ENCODE assay signal across 9 cellular contexts in genomic region chr22:49934891-49935557, GRCh38. TPM values are rescaled to one million over a fixed set of nuclear protein-coding genes. Genes with fewer than 3 reads are reported as not detected.
DNase-seq lines count a peak whose midpoint lies in the region; FAIRE-seq and TF ChIP-seq lines count a peak whose summit lies in the region.
"Had no signal": no experiment of that assay in that cellular context is flagged by ENCODE, and none has a peak within 500 bp of the region (broad histone marks: within the 10 kb centered on the region; RNA-seq: fewer than 3 reads in every experiment).

No MANE protein-coding gene starts in this region.

- TF ChIP-seq POLR2A in ovary (IDR thresholded peaks at IDR 0.05) (no peak), tibial nerve (IDR thresholded peaks at IDR 0.05) (no peak)

- H3K9me3 Mint-ChIP-seq in activated T-helper 1 cell treated with anti-CD3 and anti-CD28 coated beads, Interleukin-12 subunit alpha, Interleukin-12 subunit beta, Interleukin-2, Interleukin-4 antibody, amounts not matched to agents 30 ng/mL and 10 ng/mL and 1 ng/mL, durations not matched to agents 14 hours and 24 hours and 36 hours: no peaks in the 10 kb centered on the region

- H3K4me1 ChIP-seq in NT2/D1 (ENCODE audit: insufficient read depth, insufficient read length) (peaks cover 19% of the 10 kb centered on the region), ovary (ENCODE audit: insufficient read depth) (peaks cover 15% of the 10 kb centered on the region), tibial nerve (peaks cover 0 to 89% (median 59%) of the 10 kb centered on the region in 4 donors)

- peak overlapping the region; percentile 72 for H3K9ac ChIP-seq in NT2/D1 (ENCODE audit: insufficient read length, low read depth)

- TF ChIP-seq EP300 in ovary (IDR thresholded peaks at IDR 0.05) (no peak), tibial nerve (IDR thresholded peaks at IDR 0.05) (no peak)

- peaks cover 17% of the 10 kb centered on the region for H3K4me1 Mint-ChIP-seq in activated T-helper 1 cell treated with anti-CD3 and anti-CD28 coated beads, Interleukin-12 subunit alpha, Interleukin-12 subunit beta, Interleukin-2, Interleukin-4 antibody, amounts not matched to agents 30 ng/mL and 10 ng/mL and 1 ng/mL, durations not matched to agents 14 hours and 24 hours and 36 hours (ENCODE audit: low read depth)

- peak overlapping the region; percentile 77 to 95 for H3K27ac ChIP-seq in ovary
- H3K27ac ChIP-seq in tibial nerve: peak overlapping the region; percentile 91 to 98 (median 96)

- DNase-seq in NT2/D1 (ENCODE audit: low read depth, low spot score): no peak
- peak; percentile 88 for DNase-seq in activated T-helper 1 cell treated with anti-CD3 and anti-CD28 coated beads, Interleukin-12 subunit alpha, Interleukin-12 subunit beta, Interleukin-2, Interleukin-4 antibody, amounts not matched to agents 30 ng/mL and 10 ng/mL and 1 ng/mL, durations not matched to agents 14 hours and 24 hours and 36 hours (ENCODE audit: low spot score)
- peak; percentile 78 to 82 for DNase-seq in frontal cortex (ENCODE audit: low spot score in 2 of 2)
- peak; percentile 87 to 92 (median 89) for DNase-seq in ovary
- peak; percentile 62 to 78 for DNase-seq in tibial nerve (ENCODE audit: low spot score in 2 of 2)
- DNase-seq in cerebellar nuclear complex (lab: John Stamatoyannopoulos, UW): no peak
- DNase-seq in SK-N-DZ (ENCODE audit: low spot score): no peak

- intact Hi-C loops in activated T-helper 1 cell treated with anti-CD3 and anti-CD28 coated beads, Interleukin-12 subunit alpha, Interleukin-12 subunit beta, Interleukin-2, Interleukin-4 antibody, amounts not matched to agents 30 ng/mL and 10 ng/mL and 1 ng/mL, durations not matched to agents 14 hours and 24 hours and 36 hours (cut with micrococcal nuclease): loop anchor here (5.0 kb wide), 1 partner anchor 257 kb away; no protein-coding TSS in a partner anchor
- intact Hi-C loops in ovary (cut with DNase I): loop anchor here (5.0 kb wide), 2 partner anchors 32 to 37 kb away; no protein-coding TSS in a partner anchor

- no peaks in the 10 kb centered on the region for H3K36me3 Mint-ChIP-seq in activated T-helper 1 cell treated with anti-CD3 and anti-CD28 coated beads, Interleukin-12 subunit alpha, Interleukin-12 subunit beta, Interleukin-2, Interleukin-4 antibody, amounts not matched to agents 30 ng/mL and 10 ng/mL and 1 ng/mL, durations not matched to agents 14 hours and 24 hours and 36 hours (ENCODE audit: low read depth)
- H3K36me3 Mint-ChIP-seq: activated naive CD8-positive, alpha-beta T cell had no signal

- H3K4me3 ChIP-seq in GM12875 (ENCODE audit: low read depth, low read length): peak overlapping the region; percentile 68
- H3K4me3 ChIP-seq in NT2/D1 (ENCODE audit: insufficient read length, low read depth): peak overlapping the region; percentile 36
- peak overlapping the region; percentile 42 for H3K4me3 ChIP-seq in ovary
- peak overlapping the region; percentile 39 to 60 (median 52) for H3K4me3 ChIP-seq in tibial nerve

- no peaks in the 10 kb centered on the region for H3K9me3 ChIP-seq in NT2/D1 (ENCODE audit: insufficient read depth, low read length)
- H3K9me3 ChIP-seq in ovary: no peaks in the 10 kb centered on the region
- H3K9me3 ChIP-seq in tibial nerve: no peaks in the 10 kb centered on the region

- H3K27me3 Mint-ChIP-seq in activated T-helper 1 cell treated with anti-CD3 and anti-CD28 coated beads, Interleukin-12 subunit alpha, Interleukin-12 subunit beta, Interleukin-2, Interleukin-4 antibody, amounts not matched to agents 30 ng/mL and 10 ng/mL and 1 ng/mL, durations not matched to agents 14 hours and 24 hours and 36 hours (ENCODE audit: insufficient read depth): no peaks in the 10 kb centered on the region
- H3K27me3 Mint-ChIP-seq: activated naive CD8-positive, alpha-beta T cell had no signal

- no peak overlapping the region for H3K27ac Mint-ChIP-seq in activated T-helper 1 cell treated with anti-CD3 and anti-CD28 coated beads, Interleukin-12 subunit alpha, Interleukin-12 subunit beta, Interleukin-2, Interleukin-4 antibody, amounts not matched to agents 30 ng/mL and 10 ng/mL and 1 ng/mL, durations not matched to agents 14 hours and 24 hours and 36 hours
- H3K27ac Mint-ChIP-seq: activated naive CD8-positive, alpha-beta T cell had no signal

- H3K36me3 ChIP-seq in NT2/D1 (ENCODE audit: insufficient read depth, insufficient read length, low read length) (no peaks in the 10 kb centered on the region), ovary (no peaks in the 10 kb centered on the region), tibial nerve (no peaks in the 10 kb centered on the region)

- TF ChIP-seq CTCF in GM12875 (IDR thresholded peaks at IDR 0.05; ENCODE audit: borderline replicate concordance, insufficient read depth, low read depth, low read length): no peak
- no peak for TF ChIP-seq CTCF in ovary (IDR thresholded peaks at IDR 0.05)
- TF ChIP-seq CTCF in tibial nerve (IDR thresholded peaks at IDR 0.05): no peak

- H3K4me3 Mint-ChIP-seq in activated T-helper 1 cell treated with anti-CD3 and anti-CD28 coated beads, Interleukin-12 subunit alpha, Interleukin-12 subunit beta, Interleukin-2, Interleukin-4 antibody, amounts not matched to agents 30 ng/mL and 10 ng/mL and 1 ng/mL, durations not matched to agents 14 hours and 24 hours and 36 hours: peak overlapping the region; percentile 66

- no peak for FAIRE-seq in frontal cortex (lab: Jason Lieb, UNC)

- WGBS in ovary, 3 donors: 15 to 54% (median 51%) methylated on average over 10 to 56 of the region's 56 CpGs
- 20% methylated on average over 18 of the region's 56 CpGs; no CpG with 5 or more reads in 1 of the 2 donors for WGBS in tibial nerve, 2 donors

- H3K27me3 ChIP-seq in NT2/D1 (ENCODE audit: insufficient read depth, insufficient read length) (peaks cover 8% of the 10 kb centered on the region), ovary (no peaks in the 10 kb centered on the region), tibial nerve (no peaks in the 10 kb centered on the region)

RNA-seq across cellular contexts. Expression of gene CRELD2, which starts 16.6 kb away (rescaled TPM):
- 48.1 and 51.0 TPM in 2 replicates for total RNA-seq in activated T-helper 1 cell treated with anti-CD3 and anti-CD28 coated beads, Interleukin-12 subunit alpha, Interleukin-12 subunit beta, Interleukin-2, Interleukin-4 antibody, amounts not matched to agents 30 ng/mL and 10 ng/mL and 1 ng/mL, durations not matched to agents 14 hours and 24 hours and 36 hours
- 17.5 TPM for total RNA-seq in frontal cortex
- total RNA-seq in ovary: 10 to 100 TPM; 12.9 to 53.4 (median 27.8) TPM
- polyA plus RNA-seq in ovary: 10 to 100 TPM in 1 of 2 donors, 1 to 10 TPM in 1; 9.5 to 21.4 TPM
- 10 to 100 TPM; 44.8 to 80.4 (median 65.1) TPM for total RNA-seq in tibial nerve
- 31.3 and 34.1 TPM in 2 replicates for polyA plus RNA-seq in SK-N-DZ (2014; cell fraction: cytosol; rRNA removed)
- 58.9 and 62.2 TPM in 2 replicates for polyA plus RNA-seq in SK-N-DZ (2014; cell fraction: nucleus; rRNA removed)

RNA-seq across cellular contexts. Expression of gene ALG12, which starts 16.8 kb away (rescaled TPM):
- total RNA-seq in activated T-helper 1 cell treated with anti-CD3 and anti-CD28 coated beads, Interleukin-12 subunit alpha, Interleukin-12 subunit beta, Interleukin-2, Interleukin-4 antibody, amounts not matched to agents 30 ng/mL and 10 ng/mL and 1 ng/mL, durations not matched to agents 14 hours and 24 hours and 36 hours: 13.1 and 18.5 TPM in 2 replicates
- total RNA-seq in frontal cortex: 8.6 TPM
- total RNA-seq in ovary: 10 to 100 TPM; 10.5 to 19.2 (median 15.5) TPM
- 10 to 100 TPM in 1 of 2 donors, 1 to 10 TPM in 1; 3.5 to 10.3 TPM for polyA plus RNA-seq in ovary
- 10 to 100 TPM in 3 of 4 donors, 1 to 10 TPM in 1; 9.0 to 17.4 (median 14.5) TPM for total RNA-seq in tibial nerve
- polyA plus RNA-seq in SK-N-DZ (2014; cell fraction: cytosol; rRNA removed): 22.9 and 24.2 TPM in 2 replicates
- 33.4 and 35.5 TPM in 2 replicates for polyA plus RNA-seq in SK-N-DZ (2014; cell fraction: nucleus; rRNA removed)

RNA-seq across cellular contexts. Expression of gene PIM3, which starts 25.5 kb away (rescaled TPM):
- total RNA-seq in activated T-helper 1 cell treated with anti-CD3 and anti-CD28 coated beads, Interleukin-12 subunit alpha, Interleukin-12 subunit beta, Interleukin-2, Interleukin-4 antibody, amounts not matched to agents 30 ng/mL and 10 ng/mL and 1 ng/mL, durations not matched to agents 14 hours and 24 hours and 36 hours: 290 and 291 TPM in 2 replicates
- 16.3 TPM for total RNA-seq in frontal cortex
- 100 to 1,000 TPM in 1 of 7 donors, 10 to 100 TPM in 6; 29.7 to 291 (median 45.3) TPM for total RNA-seq in ovary
- polyA plus RNA-seq in ovary: 10 to 100 TPM in 1 of 2 donors, 1 to 10 TPM in 1; 7.3 to 34.1 TPM
- 100 to 1,000 TPM in 3 of 4 donors, 10 to 100 TPM in 1; 98.3 to 138 (median 119) TPM for total RNA-seq in tibial nerve
- polyA plus RNA-seq in SK-N-DZ (2014; cell fraction: cytosol; rRNA removed): 74.5 and 74.6 TPM in 2 replicates
- polyA plus RNA-seq in SK-N-DZ (2014; cell fraction: nucleus; rRNA removed): 113 and 127 TPM in 2 replicates

Comparison
In these comparisons a context has a peak if more than half of its experiments do, and no peak if none do; other contexts are left out.
1. DNase-seq: peak in activated T-helper 1 cell treated with anti-CD3 and anti-CD28 coated beads, Interleukin-12 subunit alpha, Interleukin-12 subunit beta, Interleukin-2, Interleukin-4 antibody, amounts not matched to agents 30 ng/mL and 10 ng/mL and 1 ng/mL, durations not matched to agents 14 hours and 24 hours and 36 hours (single experiment), frontal cortex (2 of 2), ovary (5 of 5) and tibial nerve (2 of 2); none in NT2/D1 (single experiment), cerebellar nuclear complex (0 of 2) and SK-N-DZ (single experiment).
2. Peak in every context shown above with its lines, with median percentiles within 50 percentile points of each other: H3K4me3 ChIP-seq.